2 cellular contexts compared by ENCODE assay signal in genomic region chr21:38080888-38081287, GRCh38.
TF ChIP-seq lines count a peak whose summit lies in the region.

No MANE protein-coding gene starts in this region.

TF ChIP-seq in IMR-90, 13 proteins besides CTCF, POLR2A, EP300 and RAD21:
- TF ChIP-seq RFX5 (IDR thresholded peaks at IDR 0.05; ENCODE audit: low read depth, low read length) (no peak), USF2 (IDR thresholded peaks at IDR 0.05; ENCODE audit: low read depth, low read length) (no peak), FOS (IDR thresholded peaks at IDR 0.05; ENCODE audit: low read depth, low read length) (no peak), MXI1 (IDR thresholded peaks at IDR 0.05; ENCODE audit: borderline replicate concordance, low read depth, low read length) (no peak), CHD1 (IDR thresholded peaks at IDR 0.05; ENCODE audit: low read depth, low read length) (no peak), NFE2L2 (IDR thresholded peaks at IDR 0.05; ENCODE audit: low read depth, low read length) (no peak), BHLHE40 (IDR thresholded peaks at IDR 0.05; ENCODE audit: low read depth, low read length) (no peak), RCOR1 (IDR thresholded peaks at IDR 0.05; ENCODE audit: insufficient replicate concordance, low read length) (no peak), MAZ (IDR thresholded peaks at IDR 0.05; ENCODE audit: borderline replicate concordance, low read depth, low read length) (no peak), ELK1 (IDR thresholded peaks at IDR 0.05; ENCODE audit: borderline replicate concordance, low read depth, low read length) (no peak), SMC3 (IDR thresholded peaks at IDR 0.05; ENCODE audit: low read depth, low read length) (no peak), MAFK (IDR thresholded peaks at IDR 0.05; ENCODE audit: low read depth, low read length) (no peak), CEBPB (IDR thresholded peaks at IDR 0.05; ENCODE audit: low read depth, low read length) (no peak)

TF ChIP-seq in H1, 55 proteins besides CTCF, POLR2A, EP300 and RAD21:
- TF ChIP-seq SUZ12 (IDR thresholded peaks at IDR 0.05; ENCODE audit: low read length) (no peak), CREB1 (IDR thresholded peaks at IDR 0.05) (no peak), RXRA (IDR thresholded peaks at IDR 0.05; ENCODE audit: insufficient read depth, low read depth, low read length) (no peak), CHD1 (IDR thresholded peaks at IDR 0.05; ENCODE audit: low read depth, low read length) (no peak), SIX5 (IDR thresholded peaks at IDR 0.05; ENCODE audit: low read depth, low read length) (no peak), PHF8 (conservative IDR thresholded peaks at IDR 0.05; ENCODE audit: low read depth, low read length) (no peak), NRF1 (IDR thresholded peaks at IDR 0.05; ENCODE audit: low read depth, low read length) (no peak), EZH2 (IDR thresholded peaks at IDR 0.05; ENCODE audit: low read depth, low read length, severe bottlenecking) (no peak), SRF (IDR thresholded peaks at IDR 0.05; ENCODE audit: low read depth, low read length) (no peak), SP4 (IDR thresholded peaks at IDR 0.05; ENCODE audit: low read length) (no peak), CBX8 (IDR thresholded peaks at IDR 0.05; ENCODE audit: borderline replicate concordance, low read depth, low read length) (no peak), TAF7 (optimal IDR thresholded peaks at IDR 0.05; ENCODE audit: borderline replicate concordance, low read depth, low read length) (no peak), RFX5 (IDR thresholded peaks at IDR 0.05; ENCODE audit: borderline replicate concordance, low read depth, low read length) (no peak), SP1 (IDR thresholded peaks at IDR 0.05; ENCODE audit: low read depth, low read length) (no peak), GTF2F1 (IDR thresholded peaks at IDR 0.05; ENCODE audit: borderline replicate concordance, low read depth, low read length) (no peak)
- TF ChIP-seq, protein P1, sequence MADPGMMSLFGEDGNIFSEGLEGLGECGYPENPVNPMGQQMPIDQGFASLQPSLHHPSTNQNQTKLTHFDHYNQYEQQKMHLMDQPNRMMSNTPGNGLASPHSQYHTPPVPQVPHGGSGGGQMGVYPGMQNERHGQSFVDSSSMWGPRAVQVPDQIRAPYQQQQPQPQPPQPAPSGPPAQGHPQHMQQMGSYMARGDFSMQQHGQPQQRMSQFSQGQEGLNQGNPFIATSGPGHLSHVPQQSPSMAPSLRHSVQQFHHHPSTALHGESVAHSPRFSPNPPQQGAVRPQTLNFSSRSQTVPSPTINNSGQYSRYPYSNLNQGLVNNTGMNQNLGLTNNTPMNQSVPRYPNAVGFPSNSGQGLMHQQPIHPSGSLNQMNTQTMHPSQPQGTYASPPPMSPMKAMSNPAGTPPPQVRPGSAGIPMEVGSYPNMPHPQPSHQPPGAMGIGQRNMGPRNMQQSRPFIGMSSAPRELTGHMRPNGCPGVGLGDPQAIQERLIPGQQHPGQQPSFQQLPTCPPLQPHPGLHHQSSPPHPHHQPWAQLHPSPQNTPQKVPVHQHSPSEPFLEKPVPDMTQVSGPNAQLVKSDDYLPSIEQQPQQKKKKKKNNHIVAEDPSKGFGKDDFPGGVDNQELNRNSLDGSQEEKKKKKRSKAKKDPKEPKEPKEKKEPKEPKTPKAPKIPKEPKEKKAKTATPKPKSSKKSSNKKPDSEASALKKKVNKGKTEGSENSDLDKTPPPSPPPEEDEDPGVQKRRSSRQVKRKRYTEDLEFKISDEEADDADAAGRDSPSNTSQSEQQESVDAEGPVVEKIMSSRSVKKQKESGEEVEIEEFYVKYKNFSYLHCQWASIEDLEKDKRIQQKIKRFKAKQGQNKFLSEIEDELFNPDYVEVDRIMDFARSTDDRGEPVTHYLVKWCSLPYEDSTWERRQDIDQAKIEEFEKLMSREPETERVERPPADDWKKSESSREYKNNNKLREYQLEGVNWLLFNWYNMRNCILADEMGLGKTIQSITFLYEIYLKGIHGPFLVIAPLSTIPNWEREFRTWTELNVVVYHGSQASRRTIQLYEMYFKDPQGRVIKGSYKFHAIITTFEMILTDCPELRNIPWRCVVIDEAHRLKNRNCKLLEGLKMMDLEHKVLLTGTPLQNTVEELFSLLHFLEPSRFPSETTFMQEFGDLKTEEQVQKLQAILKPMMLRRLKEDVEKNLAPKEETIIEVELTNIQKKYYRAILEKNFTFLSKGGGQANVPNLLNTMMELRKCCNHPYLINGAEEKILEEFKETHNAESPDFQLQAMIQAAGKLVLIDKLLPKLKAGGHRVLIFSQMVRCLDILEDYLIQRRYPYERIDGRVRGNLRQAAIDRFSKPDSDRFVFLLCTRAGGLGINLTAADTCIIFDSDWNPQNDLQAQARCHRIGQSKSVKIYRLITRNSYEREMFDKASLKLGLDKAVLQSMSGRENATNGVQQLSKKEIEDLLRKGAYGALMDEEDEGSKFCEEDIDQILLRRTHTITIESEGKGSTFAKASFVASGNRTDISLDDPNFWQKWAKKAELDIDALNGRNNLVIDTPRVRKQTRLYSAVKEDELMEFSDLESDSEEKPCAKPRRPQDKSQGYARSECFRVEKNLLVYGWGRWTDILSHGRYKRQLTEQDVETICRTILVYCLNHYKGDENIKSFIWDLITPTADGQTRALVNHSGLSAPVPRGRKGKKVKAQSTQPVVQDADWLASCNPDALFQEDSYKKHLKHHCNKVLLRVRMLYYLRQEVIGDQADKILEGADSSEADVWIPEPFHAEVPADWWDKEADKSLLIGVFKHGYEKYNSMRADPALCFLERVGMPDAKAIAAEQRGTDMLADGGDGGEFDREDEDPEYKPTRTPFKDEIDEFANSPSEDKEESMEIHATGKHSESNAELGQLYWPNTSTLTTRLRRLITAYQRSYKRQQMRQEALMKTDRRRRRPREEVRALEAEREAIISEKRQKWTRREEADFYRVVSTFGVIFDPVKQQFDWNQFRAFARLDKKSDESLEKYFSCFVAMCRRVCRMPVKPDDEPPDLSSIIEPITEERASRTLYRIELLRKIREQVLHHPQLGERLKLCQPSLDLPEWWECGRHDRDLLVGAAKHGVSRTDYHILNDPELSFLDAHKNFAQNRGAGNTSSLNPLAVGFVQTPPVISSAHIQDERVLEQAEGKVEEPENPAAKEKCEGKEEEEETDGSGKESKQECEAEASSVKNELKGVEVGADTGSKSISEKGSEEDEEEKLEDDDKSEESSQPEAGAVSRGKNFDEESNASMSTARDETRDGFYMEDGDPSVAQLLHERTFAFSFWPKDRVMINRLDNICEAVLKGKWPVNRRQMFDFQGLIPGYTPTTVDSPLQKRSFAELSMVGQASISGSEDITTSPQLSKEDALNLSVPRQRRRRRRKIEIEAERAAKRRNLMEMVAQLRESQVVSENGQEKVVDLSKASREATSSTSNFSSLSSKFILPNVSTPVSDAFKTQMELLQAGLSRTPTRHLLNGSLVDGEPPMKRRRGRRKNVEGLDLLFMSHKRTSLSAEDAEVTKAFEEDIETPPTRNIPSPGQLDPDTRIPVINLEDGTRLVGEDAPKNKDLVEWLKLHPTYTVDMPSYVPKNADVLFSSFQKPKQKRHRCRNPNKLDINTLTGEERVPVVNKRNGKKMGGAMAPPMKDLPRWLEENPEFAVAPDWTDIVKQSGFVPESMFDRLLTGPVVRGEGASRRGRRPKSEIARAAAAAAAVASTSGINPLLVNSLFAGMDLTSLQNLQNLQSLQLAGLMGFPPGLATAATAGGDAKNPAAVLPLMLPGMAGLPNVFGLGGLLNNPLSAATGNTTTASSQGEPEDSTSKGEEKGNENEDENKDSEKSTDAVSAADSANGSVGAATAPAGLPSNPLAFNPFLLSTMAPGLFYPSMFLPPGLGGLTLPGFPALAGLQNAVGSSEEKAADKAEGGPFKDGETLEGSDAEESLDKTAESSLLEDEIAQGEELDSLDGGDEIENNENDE (IDR thresholded peaks at IDR 0.05; ENCODE audit: insufficient replicate concordance, low read length) = no peak
